ENCODE assay signal across 29 cellular contexts in the genomic region with DNA sequence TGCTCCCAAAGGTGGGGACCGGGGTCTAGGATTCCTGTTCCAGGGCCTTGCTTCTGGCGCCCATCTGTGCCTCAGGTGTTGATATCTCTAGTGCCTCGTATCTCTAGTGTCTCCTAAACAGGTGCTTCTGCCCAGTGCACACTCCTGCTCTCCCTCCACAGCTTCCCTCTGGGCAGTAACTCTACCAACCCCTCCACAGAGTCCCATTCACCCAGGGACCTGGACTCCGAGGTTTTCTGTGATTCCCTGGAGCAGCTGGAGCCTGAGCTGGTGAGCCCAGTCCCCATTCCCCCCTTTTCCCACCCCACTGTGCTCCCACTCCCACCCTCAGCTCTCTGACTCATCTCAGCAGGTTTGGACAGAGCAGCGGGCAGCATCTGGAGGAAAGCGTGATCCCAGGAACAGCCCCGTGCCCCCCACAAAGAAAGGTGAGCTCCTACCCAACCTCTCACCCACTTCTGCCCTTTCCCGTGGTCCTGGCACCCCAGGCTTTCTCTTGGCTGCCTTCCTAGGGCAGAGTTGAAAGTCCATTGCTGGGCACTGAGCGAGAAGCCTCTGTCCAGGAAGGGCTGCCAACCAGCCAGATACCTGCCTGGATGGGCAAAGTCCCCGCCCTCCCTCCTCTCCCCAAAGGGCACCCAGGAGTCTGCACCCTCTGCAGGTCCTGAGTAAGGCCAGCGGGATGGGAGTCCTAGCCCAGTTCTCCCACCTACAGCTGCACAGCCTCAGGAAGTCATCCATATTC. TPM values are rescaled to one million over a fixed set of nuclear protein-coding genes. Genes with fewer than 3 reads are reported as not detected.
DNase-seq lines count a peak whose midpoint lies in the region; ATAC-seq and TF ChIP-seq lines count a peak whose summit lies in the region.
"Had no signal": no experiment of that assay in that cellular context is flagged by ENCODE, and none has a peak within 500 bp of the region (broad histone marks: within the 10 kb centered on the region; RNA-seq: fewer than 3 reads in every experiment).

No MANE protein-coding gene starts in this region.

- H3K9me3 ChIP-seq in H9 (ENCODE audit: control insufficient read depth, low read depth, low read length): no peaks in the 10 kb centered on the region
- H3K9me3 ChIP-seq: esophagus muscularis mucosa, pancreas, right atrium auricular region, upper lobe of right lung had no signal

- H2BK5ac ChIP-seq in H9 (ENCODE audit: insufficient read length, low read length): no peak overlapping the region

- DNase-seq in Right ventricle myocardium superior (peak; percentile 27), cardiac septum (ENCODE audit: low spot score) (no peak), endothelial cell (ENCODE audit: low spot score) (no peak), naive B cell (no peak), hepatic stellate cell (ENCODE audit: low spot score) (no peak), hypothalamus (lab: John Stamatoyannopoulos, UW) (no peak), H9 (no peak)
- no peak for DNase-seq in activated naive CD4-positive, alpha-beta T cell treated with anti-CD3 and anti-CD28 coated beads, Interleukin-2, amount 50 U/mL, for 16 hours
- DNase-seq: activated CD4-positive, alpha-beta T cell treated with anti-CD3 and anti-CD28 coated beads, Interleukin-2, amount 50 U/mL, for 1 hour; activated CD8-positive, alpha-beta memory T cell treated with anti-CD3 and anti-CD28 coated beads, Interleukin-2, amount 10 ng/mL, durations not matched to agents 7 days and 5 days; anterior cingulate cortex; cortex of kidney; foreskin keratinocyte; NCI-H1105; NCI-H187 treated with DMSO at 0.1 percent for 48 hours; NCI-H2171 treated with DMSO at 0.1 percent for 48 hours; NCI-H524 treated with DMSO at 0.1 percent for 48 hours; NK-92 treated with Interleukin-12 subunit alpha and Interleukin-12 subunit beta, amount 100 ng/mL, for 24 hours; PC-9; SHP77 treated with DMSO at 0.1 percent for 48 hours; stimulated activated CD4-positive, alpha-beta T cell treated with anti-CD3 and anti-CD28 coated beads, Interleukin-2, amount 100 ng/mL, for 48 hours; T1000; upper lobe of right lung had no signal

- no peaks in the 10 kb centered on the region for H3K79me2 ChIP-seq in H9 (ENCODE audit: insufficient read depth, low read length)

- no peak overlapping the region for H2BK12ac ChIP-seq in H9 (ENCODE audit: insufficient read length, low read depth, low read length)

- no peaks in the 10 kb centered on the region for H3K27me3 ChIP-seq in H9 (ENCODE audit: insufficient read depth, low read length)
- H3K27me3 ChIP-seq: esophagus muscularis mucosa, foreskin keratinocyte, pancreas, right atrium auricular region, upper lobe of right lung had no signal

- peak overlapping the region; percentile 36 for H3K27ac Mint-ChIP-seq in endothelial cell (ENCODE audit: unreplicated experiment)
- peak overlapping the region in 2 of 6 donors; percentile 19 to 39 for H3K27ac Mint-ChIP-seq in naive B cell
- no peak overlapping the region for H3K27ac Mint-ChIP-seq in H9
- H3K27ac Mint-ChIP-seq: activated CD8-positive, alpha-beta memory T cell treated with anti-CD3 and anti-CD28 coated beads, Interleukin-2, amount 10 ng/mL, durations not matched to agents 7 days and 5 days; activated naive CD4-positive, alpha-beta T cell treated with anti-CD3 and anti-CD28 coated beads, Interleukin-2, amount 50 U/mL, for 24 hours; natural killer cell treated with Interleukin-12 subunit alpha and Interleukin-12 subunit beta and Interleukin-15 and Interleukin-18, amount 100 ng/mL, for 72 hours had no signal

- no peak overlapping the region for H2AK5ac ChIP-seq in H9 (ENCODE audit: insufficient read length, low read length)

- H3K14ac ChIP-seq in H9 (ENCODE audit: insufficient read depth, low read length): no peak overlapping the region

- H3K36me3 Mint-ChIP-seq in endothelial cell (ENCODE audit: low read depth, unreplicated experiment) (peaks cover 3% of the 10 kb centered on the region), naive B cell (peaks cover 0 to 5% of the 10 kb centered on the region in 2 donors), H9 (ENCODE audit: insufficient read depth in 1 of 3, low read depth in 3 of 3) (peaks cover 3 to 6% (median 4%) of the 10 kb centered on the region in 3 experiments; a peak in 5 of 7 replicates)
- H3K36me3 Mint-ChIP-seq: activated CD8-positive, alpha-beta memory T cell treated with anti-CD3 and anti-CD28 coated beads, Interleukin-2, amount 10 ng/mL, durations not matched to agents 7 days and 5 days; activated naive CD4-positive, alpha-beta T cell treated with anti-CD3 and anti-CD28 coated beads, Interleukin-2, amount 50 U/mL, for 24 hours; natural killer cell treated with Interleukin-12 subunit alpha and Interleukin-12 subunit beta and Interleukin-15 and Interleukin-18, amount 100 ng/mL, for 72 hours had no signal

- H3K4ac ChIP-seq in H9 (ENCODE audit: low read depth, low read length): no peak overlapping the region

- H3K23ac ChIP-seq in H9 (ENCODE audit: insufficient read length, low read depth, low read length): no peak overlapping the region

- ATAC-seq in Right ventricle myocardium superior (ENCODE audit: poor library complexity) (no peak), naive B cell (ENCODE audit: low read depth in 2 of 2) (no peak)
- ATAC-seq: activated CD8-positive, alpha-beta memory T cell treated with anti-CD3 and anti-CD28 coated beads, Interleukin-2, amount 10 ng/mL, durations not matched to agents 7 days and 5 days; foreskin keratinocyte; natural killer cell treated with Interleukin-12 subunit alpha and Interleukin-12 subunit beta and Interleukin-15 and Interleukin-18, amount 100 ng/mL, for 72 hours; pancreas; upper lobe of right lung had no signal

- no peak overlapping the region for H4K5ac ChIP-seq in H9 (ENCODE audit: insufficient read length, low read depth, low read length)

- H4K8ac ChIP-seq in H9 (replicated peaks; ENCODE audit: insufficient read length, low read depth, low read length): no peak overlapping the region

- intact Hi-C loops in Right ventricle myocardium superior (cut with DNase I) (no loop called here), cardiac septum (cut with DNase I) (no loop called here)

- no peaks in the 10 kb centered on the region for H3K4me1 Mint-ChIP-seq in endothelial cell (ENCODE audit: unreplicated experiment)
- H3K4me1 Mint-ChIP-seq in naive B cell: peaks cover 7 to 33% (median 11%) of the 10 kb centered on the region in 3 donors
- H3K4me1 Mint-ChIP-seq in H9: peaks cover 9 to 17% of the 10 kb centered on the region in 2 experiments

- H4K91ac ChIP-seq in H9 (ENCODE audit: insufficient read length, low read depth, low read length): no peak overlapping the region

- H2BK15ac ChIP-seq in H9 (ENCODE audit: low read depth, low read length): no peak overlapping the region

- no peak overlapping the region for H3T11ph ChIP-seq in H9 (ENCODE audit: low read length)

- H3K18ac ChIP-seq in H9 (ENCODE audit: insufficient read length, low read depth, low read length): no peak overlapping the region

- H3K56ac ChIP-seq in H9 (ENCODE audit: insufficient read length, low read depth, low read length): no peak overlapping the region

- H2AFZ ChIP-seq in H9 (ENCODE audit: low read length): no peak overlapping the region
- H2AFZ ChIP-seq: PC-9 had no signal

- no peak overlapping the region for H3K4me2 ChIP-seq in H9 (ENCODE audit: insufficient read depth, insufficient read length, low read length)
- H3K4me2 ChIP-seq: PC-9 had no signal

- H2BK20ac ChIP-seq in H9 (ENCODE audit: low read depth, low read length, poor library complexity, severe bottlenecking): no peak overlapping the region

- H3K4me1 ChIP-seq in H9 (ENCODE audit: insufficient read depth, low read length): no peaks in the 10 kb centered on the region
- H3K4me1 ChIP-seq: foreskin keratinocyte had no signal

- no CpG with 5 or more reads among the region's 11 CpGs for WGBS in H9 (ENCODE audit: extremely low coverage, insufficient read length, low lambda C conversion rate)

- no peak overlapping the region for H3K9ac ChIP-seq in H9 (ENCODE audit: extremely low read depth, insufficient read length, low read length)

- H3K23me2 ChIP-seq in H9 (ENCODE audit: insufficient read length, low read depth, low read length, poor library complexity, severe bottlenecking): peaks cover 11% of the 10 kb centered on the region

- H3K27ac ChIP-seq in H9 (ENCODE audit: insufficient read length, low read depth, low read length): no peak overlapping the region
- H3K27ac ChIP-seq: foreskin keratinocyte, pancreas, PC-9, right atrium auricular region, upper lobe of right lung had no signal

- no peak overlapping the region for H2BK120ac ChIP-seq in H9 (ENCODE audit: low read depth, low read length, poor library complexity, severe bottlenecking)

- H3K9me3 Mint-ChIP-seq in endothelial cell (ENCODE audit: unreplicated experiment) (no peaks in the 10 kb centered on the region), naive B cell (no peaks in the 10 kb centered on the region), H9 (peaks cover 3 to 5% of the 10 kb centered on the region in 2 experiments; a peak in 4 of 5 replicates)
- H3K9me3 Mint-ChIP-seq: activated naive CD4-positive, alpha-beta T cell treated with anti-CD3 and anti-CD28 coated beads, Interleukin-2, amount 50 U/mL, for 24 hours; CD8-positive, alpha-beta memory T cell; natural killer cell treated with Interleukin-12 subunit alpha and Interleukin-12 subunit beta and Interleukin-15 and Interleukin-18, amount 100 ng/mL, for 72 hours had no signal

- H3K4me3 Mint-ChIP-seq in endothelial cell (ENCODE audit: unreplicated experiment): peak overlapping the region; percentile 18
- H3K4me3 Mint-ChIP-seq in naive B cell: peak overlapping the region in 6 of 8 donors; percentile 5 to 80 (median 58)
- H3K4me3 Mint-ChIP-seq in H9: peak overlapping the region in 1 of 2 experiments; percentile 38; a peak in 1 of 5 replicates
- H3K4me3 Mint-ChIP-seq: activated CD8-positive, alpha-beta memory T cell treated with anti-CD3 and anti-CD28 coated beads, Interleukin-2, amount 10 ng/mL, durations not matched to agents 7 days and 5 days; activated naive CD4-positive, alpha-beta T cell treated with anti-CD3 and anti-CD28 coated beads, Interleukin-2, amount 50 U/mL, for 24 hours; natural killer cell treated with Interleukin-12 subunit alpha and Interleukin-12 subunit beta and Interleukin-15 and Interleukin-18, amount 100 ng/mL, for 72 hours had no signal

- TF ChIP-seq CTCF in endothelial cell (IDR thresholded peaks at IDR 0.05; ENCODE audit: unreplicated experiment) (no peak), H9 (conservative IDR thresholded peaks at IDR 0.05) (no peak)

- no peaks in the 10 kb centered on the region for H3K79me1 ChIP-seq in H9 (ENCODE audit: insufficient read depth, low read depth, low read length, poor library complexity, severe bottlenecking)

- H3K27me3 Mint-ChIP-seq in endothelial cell (ENCODE audit: unreplicated experiment) (peaks cover 11% of the 10 kb centered on the region), naive B cell (no peaks in the 10 kb centered on the region), H9 (ENCODE audit: low read depth) (peaks cover 1% of the 10 kb centered on the region; the same call in 1 of the 2 replicates)
- H3K27me3 Mint-ChIP-seq: activated CD8-positive, alpha-beta memory T cell treated with anti-CD3 and anti-CD28 coated beads, Interleukin-2, amount 10 ng/mL, durations not matched to agents 7 days and 5 days; activated naive CD4-positive, alpha-beta T cell treated with anti-CD3 and anti-CD28 coated beads, Interleukin-2, amount 50 U/mL, for 24 hours; CD8-positive, alpha-beta memory T cell; natural killer cell treated with Interleukin-12 subunit alpha and Interleukin-12 subunit beta and Interleukin-15 and Interleukin-18, amount 100 ng/mL, for 72 hours had no signal

- H4K20me1 ChIP-seq in H9 (ENCODE audit: control insufficient read depth, insufficient read depth, insufficient read length): no peaks in the 10 kb centered on the region

RNA-seq across cellular contexts. Expression of gene ACBD4, which starts 2.2 kb away (rescaled TPM):
- total RNA-seq in Right ventricle myocardium superior (8.0 TPM), cardiac septum (6.4 TPM), endothelial cell (ENCODE audit: unreplicated experiment) (9.4 TPM), H9 (2021) (9.7 and 10.5 TPM in 2 replicates)
- polyA plus RNA-seq in naive B cell (ENCODE audit: low read depth in 6 of 6): 10 to 100 TPM; 15.4 to 27.1 (median 20.4) TPM

RNA-seq across cellular contexts. Expression of gene PLCD3, which starts 5.4 kb away (rescaled TPM):
- total RNA-seq in Right ventricle myocardium superior: 201 TPM
- total RNA-seq in cardiac septum: 87.6 TPM
- 9.7 TPM for total RNA-seq in endothelial cell (ENCODE audit: unreplicated experiment)
- polyA plus RNA-seq in naive B cell (ENCODE audit: low read depth in 6 of 6): not detected
- total RNA-seq in H9 (2021): 41.6 and 48.5 TPM in 2 replicates

RNA-seq across cellular contexts. Expression of gene HEXIM1, which starts 10.5 kb away (rescaled TPM):
- 31.2 TPM for total RNA-seq in Right ventricle myocardium superior
- total RNA-seq in cardiac septum: 19.8 TPM
- 22.6 TPM for total RNA-seq in endothelial cell (ENCODE audit: unreplicated experiment)
- 1 to 10 TPM; 3.2 to 5.3 (median 4.1) TPM for polyA plus RNA-seq in naive B cell (ENCODE audit: low read depth in 6 of 6)
- 32.4 and 33.0 TPM in 2 replicates for total RNA-seq in H9 (2021)

RNA-seq across cellular contexts. Expression of gene HEXIM2, which starts 23.9 kb away (rescaled TPM):
- total RNA-seq in Right ventricle myocardium superior (8.0 TPM), cardiac septum (3.3 TPM), endothelial cell (ENCODE audit: unreplicated experiment) (13.0 TPM), H9 (2021) (12.5 and 16.1 TPM in 2 replicates)
- 1 to 10 TPM; 2.1 to 6.7 (median 4.3) TPM for polyA plus RNA-seq in naive B cell (ENCODE audit: low read depth in 6 of 6)
